ENCODE assay signal across 22 cellular contexts in genomic region chr2:67500541-67500940, GRCh38.
DNase-seq lines count a peak whose midpoint lies in the region; ATAC-seq and TF ChIP-seq lines count a peak whose summit lies in the region.
"Had no signal": no experiment of that assay in that cellular context is flagged by ENCODE, and none has a peak within 500 bp of the region (broad histone marks: within the 10 kb centered on the region; RNA-seq: fewer than 3 reads in every experiment).

No MANE protein-coding gene starts in this region.

- BruUV-seq in IMR-90 (replicated peaks; lab: Mats Ljungman, UMichigan), result no TSS peak

- H2AFZ ChIP-seq in IMR-90 (replicated peaks; ENCODE audit: low read length, poor library complexity) (peak overlapping the region; percentile 64), fibroblast of lung (ENCODE audit: low read length) (no peak overlapping the region), mesenchymal stem cell (ENCODE audit: low read depth, low read length) (no peak overlapping the region)
- H2AFZ ChIP-seq: GM23248 had no signal

- H3K4me3 ChIP-seq in IMR-90 (ENCODE audit: insufficient read depth, low read depth, low read length) (no peak overlapping the region), fibroblast of lung (replicated peaks in 1 of 4; ENCODE audit: control extremely low read depth in 1 of 4, insufficient read depth in 1 of 4, low read depth in 3 of 4, low read length in 4 of 4) (no peak overlapping the region), mesenchymal stem cell (ENCODE audit: insufficient read depth in 1 of 2, low read depth in 1 of 2, low read length in 2 of 2) (no peak overlapping the region)
- H3K4me3 ChIP-seq: A549, GM23248, Peyer's patch had no signal

- peak overlapping the region; percentile 65 for H3K14ac ChIP-seq in IMR-90 (replicated peaks; ENCODE audit: low read depth, low read length)
- no peak overlapping the region for H3K14ac ChIP-seq in mesenchymal stem cell (ENCODE audit: low read length in 2 of 2)

- H2BK20ac ChIP-seq in IMR-90 (ENCODE audit: low read depth, low read length), result peak overlapping the region; percentile 87

- peak; percentile 68 for ATAC-seq in IMR-90 (ENCODE audit: low read depth)
- ATAC-seq in HG02885 (IDR thresholded peaks at IDR 0.05; ENCODE audit: poor library complexity, unreplicated experiment), result no peak
- ATAC-seq: A549; CD8-positive, alpha-beta T cell had no signal

- no peak for TF ChIP-seq RAD21 in IMR-90 (IDR thresholded peaks at IDR 0.05; ENCODE audit: low read length)

- WGBS in IMR-90 (ENCODE audit: extremely low coverage in 2 of 2, insufficient read length in 1 of 2), 2 experiments, result no CpG with 5 or more reads among the region's 6 CpGs
- 51% methylated on average over 4 of the region's 6 CpGs for WGBS in mesenchymal stem cell

- H3K4me2 ChIP-seq in IMR-90 (ENCODE audit: low read depth, low read length) (no peak overlapping the region; the same call in 1 of the 2 replicates), fibroblast of lung (ENCODE audit: extremely low read depth, insufficient read depth, low read length) (no peak overlapping the region), mesenchymal stem cell (ENCODE audit: low read length, poor library complexity, severe bottlenecking) (no peak overlapping the region)
- H3K4me2 ChIP-seq: A549 had no signal

- H3K23ac ChIP-seq in IMR-90 (ENCODE audit: low read depth, low read length), result peak overlapping the region; percentile 89
- no peak overlapping the region for H3K23ac ChIP-seq in mesenchymal stem cell (ENCODE audit: low read length in 2 of 2)

- H2BK15ac ChIP-seq in IMR-90 (ENCODE audit: low read depth, low read length), result peak overlapping the region; percentile 12; the same call in 2 of the 3 replicates
- H2BK15ac ChIP-seq in mesenchymal stem cell (ENCODE audit: low read depth, poor library complexity, severe bottlenecking), result no peak overlapping the region

- H3K27ac ChIP-seq in IMR-90 (ENCODE audit: insufficient read depth, low read length) (no peak overlapping the region), fibroblast of lung (ENCODE audit: insufficient read depth, low read length) (no peak overlapping the region), mesenchymal stem cell (ENCODE audit: low read length, poor library complexity, severe bottlenecking) (no peak overlapping the region), substantia nigra (ENCODE audit: low read depth, low read length, poor library complexity, severe bottlenecking) (no peak overlapping the region)
- H3K27ac ChIP-seq: A549, C4-2B, GM23248, HL-60, Peyer's patch had no signal

- H2BK120ac ChIP-seq in IMR-90 (ENCODE audit: low read depth, low read length), result peak overlapping the region; percentile 90
- H2BK120ac ChIP-seq in mesenchymal stem cell (ENCODE audit: low read depth, low read length), result no peak overlapping the region

- TF ChIP-seq CTCF in IMR-90 (conservative IDR thresholded peaks at IDR 0.05; ENCODE audit: low read depth, low read length), result no peak
- TF ChIP-seq CTCF in fibroblast of lung (conservative IDR thresholded peaks at IDR 0.05 in 1 of 2, IDR thresholded peaks at IDR 0.05 in 1 of 2; ENCODE audit: low read depth in 1 of 2, low read length in 2 of 2), result no peak

- H3K18ac ChIP-seq in IMR-90 (ENCODE audit: low read depth, low read length) (peak overlapping the region; percentile 77; the same call in 1 of the 2 replicates), mesenchymal stem cell (ENCODE audit: low read depth in 1 of 2, low read length in 2 of 2) (peak overlapping the region in 1 of 2 experiments; percentile 22)

- peaks cover 11% of the 10 kb centered on the region for H3K9me1 ChIP-seq in IMR-90 (ENCODE audit: insufficient read depth, low read length)

- H3K27me3 ChIP-seq in IMR-90 (ENCODE audit: control insufficient read depth, insufficient read depth, low read length), result no peaks in the 10 kb centered on the region
- no peaks in the 10 kb centered on the region for H3K27me3 ChIP-seq in fibroblast of lung (ENCODE audit: control insufficient read depth, insufficient read depth, low read length)
- no peaks in the 10 kb centered on the region for H3K27me3 ChIP-seq in mesenchymal stem cell (ENCODE audit: control insufficient read depth in 1 of 2, insufficient read depth in 1 of 2, low read length in 2 of 2)
- H3K27me3 ChIP-seq: Peyer's patch had no signal

- H3K9ac ChIP-seq in IMR-90 (ENCODE audit: low read depth, low read length), result no peak overlapping the region
- H3K9ac ChIP-seq in fibroblast of lung (ENCODE audit: insufficient read depth, low read length), result no peak overlapping the region
- no peak overlapping the region for H3K9ac ChIP-seq in mesenchymal stem cell (ENCODE audit: low read length)
- H3K9ac ChIP-seq: GM23248 had no signal

- H2BK12ac ChIP-seq in mesenchymal stem cell (ENCODE audit: low read length in 2 of 2), result peak overlapping the region in 1 of 2 experiments; percentile 7

- peak overlapping the region; percentile 33 for H2AK5ac ChIP-seq in IMR-90 (ENCODE audit: low read depth, low read length)
- no peak overlapping the region for H2AK5ac ChIP-seq in mesenchymal stem cell (ENCODE audit: low read length, severe bottlenecking)

- H3K4ac ChIP-seq in IMR-90 (ENCODE audit: low read depth, low read length), result peak overlapping the region; percentile 73
- no peak overlapping the region for H3K4ac ChIP-seq in mesenchymal stem cell (ENCODE audit: low read depth in 1 of 2, low read length in 2 of 2)

- in situ Hi-C loops in IMR-90 (cut with MboI; ENCODE audit: low sequenced_read_pairs), result no loop called here

- H2AK9ac ChIP-seq in IMR-90 (replicated peaks; ENCODE audit: low read depth, low read length, poor library complexity), result no peak overlapping the region

- intact Hi-C loops in IMR-90 (cut with micrococcal nuclease), result loop anchor here (5.0 kb wide), 1 partner anchor 152 kb away; no protein-coding TSS in a partner anchor

- H3K4me1 ChIP-seq in IMR-90 (ENCODE audit: control insufficient read depth, insufficient read depth, low read length) (peaks cover 18% of the 10 kb centered on the region), fibroblast of lung (ENCODE audit: control insufficient read depth, extremely low read depth, insufficient read depth, low read length) (peaks cover 6% of the 10 kb centered on the region), mesenchymal stem cell (ENCODE audit: control insufficient read depth, insufficient read depth, low read depth, low read length) (no peaks in the 10 kb centered on the region)
- H3K4me1 ChIP-seq: Caco-2, Peyer's patch had no signal

- H4K8ac ChIP-seq in IMR-90 (ENCODE audit: low read depth in 2 of 2, low read length in 2 of 2) (peak overlapping the region in 1 of 2 experiments; percentile 50; a peak in 1 of 4 replicates), mesenchymal stem cell (ENCODE audit: low read length) (no peak overlapping the region)

- H3K9me3 ChIP-seq in IMR-90 (ENCODE audit: control insufficient read depth, insufficient read depth, low read length), result no peaks in the 10 kb centered on the region
- H3K9me3 ChIP-seq in fibroblast of lung (ENCODE audit: control insufficient read depth, insufficient read depth, low read depth, low read length), result no peaks in the 10 kb centered on the region
- no peaks in the 10 kb centered on the region for H3K9me3 ChIP-seq in mesenchymal stem cell (ENCODE audit: control insufficient read depth, low read length)
- H3K9me3 ChIP-seq: A549, Caco-2, Peyer's patch had no signal

- H3K36me3 ChIP-seq in IMR-90 (ENCODE audit: control insufficient read depth, insufficient read depth, low read length) (no peaks in the 10 kb centered on the region), fibroblast of lung (ENCODE audit: control insufficient read depth, insufficient read depth, low read length) (no peaks in the 10 kb centered on the region), mesenchymal stem cell (ENCODE audit: control insufficient read depth in 1 of 2, insufficient read depth in 2 of 2, low read depth in 1 of 2, low read length in 2 of 2) (no peaks in the 10 kb centered on the region)
- H3K36me3 ChIP-seq: Peyer's patch had no signal

- H3K79me1 ChIP-seq in IMR-90 (ENCODE audit: low read depth in 1 of 2, low read length in 2 of 2), result peaks cover 0 to 11% of the 10 kb centered on the region in 2 experiments; a peak in 1 of 4 replicates
- H3K79me1 ChIP-seq in mesenchymal stem cell (replicated peaks; ENCODE audit: low read length, poor library complexity, severe bottlenecking), result no peaks in the 10 kb centered on the region

- no peaks in the 10 kb centered on the region for H3K79me2 ChIP-seq in fibroblast of lung (ENCODE audit: control insufficient read depth, insufficient read depth, low read length)

- no peaks in the 10 kb centered on the region for H4K20me1 ChIP-seq in IMR-90 (ENCODE audit: insufficient read depth, low read length)
- H4K20me1 ChIP-seq in fibroblast of lung (ENCODE audit: control insufficient read depth, extremely low read depth, insufficient read depth, low read length), result no peaks in the 10 kb centered on the region

- DNase-seq in IMR-90 (peak; percentile 93), fibroblast of lung (ENCODE audit: low read depth in 2 of 2) (peak; percentile 19 to 45), mesenchymal stem cell (peak; percentile 41), NCI-H748 treated with DMSO at 0.1 percent for 48 hours (lab: John Stamatoyannopoulos, UW) (no peak), NK-92 (lab: John Stamatoyannopoulos, UW; ENCODE audit: unreplicated experiment) (no peak), substantia nigra (lab: John Stamatoyannopoulos, UW) (no peak)
- DNase-seq: Caco-2; CD8-positive, alpha-beta T cell; GM23248; H9; NCI-H1048; NCI-H1694; NCI-H2029 treated with DMSO at 0.1 percent for 48 hours; NCI-H446 treated with DMSO at 0.1 percent for 48 hours; NCI-H526 treated with DMSO at 0.1 percent for 48 hours; OCI-M1; Peyer's patch; SHP77 treated with DMSO at 0.1 percent for 48 hours had no signal

- CTCF ChIA-PET in IMR-90 (lab: Yijun Ruan, JAX), result no interaction called here

- H2BK5ac ChIP-seq in IMR-90 (ENCODE audit: low read depth, low read length, poor library complexity, severe bottlenecking) (peak overlapping the region; percentile 93), mesenchymal stem cell (ENCODE audit: low read depth, low read length, poor library complexity, severe bottlenecking) (no peak overlapping the region)

- peak overlapping the region; percentile 71 for H4K91ac ChIP-seq in IMR-90 (ENCODE audit: insufficient read depth, low read depth, low read length)
- no peak overlapping the region for H4K91ac ChIP-seq in mesenchymal stem cell (ENCODE audit: low read length)

- POLR2A ChIA-PET in IMR-90 (lab: Charles Lee; ENCODE audit: unreplicated experiment), result interaction anchor here (0.6 kb wide), 1 partner anchor 14 kb away, joined by 4 read pairs; no protein-coding TSS in a partner anchor

- no peak for TF ChIP-seq POLR2A in IMR-90 (IDR thresholded peaks at IDR 0.05; ENCODE audit: low read depth, low read length)

- dilution Hi-C loops in IMR-90 (cut with HindIII; ENCODE audit: low sequenced_read_pairs, unreplicated experiment), result no loop called here

- H3K56ac ChIP-seq in IMR-90 (ENCODE audit: extremely low read depth, insufficient read depth, low read length), result no peak overlapping the region

- H4K5ac ChIP-seq in IMR-90 (ENCODE audit: low read depth, low read length), result peak overlapping the region; percentile 70; the same call in 1 of the 2 replicates

TF ChIP-seq in IMR-90, 13 proteins besides CTCF, POLR2A, EP300 and RAD21 (continues in another document):
- TF ChIP-seq FOS (IDR thresholded peaks at IDR 0.05; ENCODE audit: low read depth, low read length), result peak; percentile 76; the same call in 1 of the 2 replicates
- peak; percentile 76 for TF ChIP-seq BHLHE40 (IDR thresholded peaks at IDR 0.05; ENCODE audit: low read depth, low read length)
- TF ChIP-seq MAFK (IDR thresholded peaks at IDR 0.05; ENCODE audit: low read depth, low read length), result no peak

Comparison
In these comparisons a context has a peak if more than half of its experiments do, and no peak if none do; other contexts are left out.
1. DNase-seq: peak in IMR-90 (single experiment), fibroblast of lung (2 of 2) and mesenchymal stem cell (single experiment); none in NCI-H748 treated with DMSO at 0.1 percent for 48 hours (single experiment), NK-92 (single experiment) and substantia nigra (0 of 49).